12 cellular contexts compared by ENCODE assay signal in the genomic region with DNA sequence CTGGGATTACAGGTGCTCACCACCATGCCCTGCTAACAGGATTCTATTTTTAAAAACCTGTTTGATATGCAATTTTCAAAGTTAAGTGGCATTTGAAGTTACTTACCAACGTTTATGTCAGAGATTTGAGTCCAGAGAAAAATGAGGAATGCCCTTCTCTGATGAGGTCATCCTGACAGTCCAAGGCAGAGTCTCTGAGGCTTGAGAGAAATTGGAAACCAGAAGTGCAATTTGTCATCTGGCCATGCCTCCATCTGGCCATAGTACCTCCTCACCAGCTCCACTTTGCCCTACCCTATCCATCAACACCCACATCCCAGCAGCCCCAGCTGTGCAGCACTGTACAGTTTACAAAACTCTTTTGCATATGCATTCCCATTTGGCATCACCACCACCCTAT. TPM values are rescaled to one million over a fixed set of nuclear protein-coding genes. Genes with fewer than 3 reads are reported as not detected.
DNase-seq lines count a peak whose midpoint lies in the region; TF ChIP-seq lines count a peak whose summit lies in the region.
"Had no signal": no experiment of that assay in that cellular context is flagged by ENCODE, and none has a peak within 500 bp of the region (broad histone marks: within the 10 kb centered on the region; RNA-seq: fewer than 3 reads in every experiment).

No MANE protein-coding gene starts in this region.

- peaks cover 26% of the 10 kb centered on the region for H3K27me3 Mint-ChIP-seq in chondrocyte (ENCODE audit: low read depth)
- H3K27me3 Mint-ChIP-seq in HFFc6 (ENCODE audit: insufficient read depth) = peaks cover 25% of the 10 kb centered on the region

- H3K27ac Mint-ChIP-seq in chondrocyte (ENCODE audit: unreplicated experiment) (no peak overlapping the region), HFFc6 (no peak overlapping the region)

- H3K9me3 Mint-ChIP-seq in chondrocyte (ENCODE audit: low read depth) (no peaks in the 10 kb centered on the region), HFFc6 (no peaks in the 10 kb centered on the region)

- H3K4me1 Mint-ChIP-seq in chondrocyte (ENCODE audit: low read depth) (no peaks in the 10 kb centered on the region), HFFc6 (ENCODE audit: low read depth) (no peaks in the 10 kb centered on the region)

- TF ChIP-seq CTCF in chondrocyte (IDR thresholded peaks at IDR 0.05) = no peak
- no peak for TF ChIP-seq CTCF in HFFc6 (IDR thresholded peaks at IDR 0.05)

- H3K4me3 Mint-ChIP-seq in chondrocyte (ENCODE audit: unreplicated experiment) (no peak overlapping the region), HFFc6 (no peak overlapping the region)

- H3K36me3 Mint-ChIP-seq in chondrocyte (ENCODE audit: low read depth) = no peaks in the 10 kb centered on the region
- H3K36me3 Mint-ChIP-seq in HFFc6 (ENCODE audit: low read depth) = no peaks in the 10 kb centered on the region

- DNase-seq in AG08395 (ENCODE audit: low spot score) (peak; percentile 27), H4 (ENCODE audit: low spot score) (peak; percentile 10), NCI-H69 (lab: John Stamatoyannopoulos, UW) (peak; percentile 76), kidney tubule cell (ENCODE audit: low spot score) (peak; percentile 26), DMS153 (lab: John Stamatoyannopoulos, UW) (no peak), chondrocyte (ENCODE audit: low spot score) (no peak), NCI-H1092 (lab: John Stamatoyannopoulos, UW) (no peak), HFFc6 (no peak)
- DNase-seq: C1 segment of cervical spinal cord, NCI-H1092 treated with DMSO at 0.1 percent for 48 hours, NCI-H510A treated with DMSO at 0.1 percent for 48 hours, SHP77 treated with DMSO at 0.1 percent for 48 hours had no signal

RNA-seq across cellular contexts. Expression of a gene that starts 54.4 kb away (rescaled TPM):
- total RNA-seq in H4 (2014; rRNA removed; shearing (Covaris generic)) = 9.5 and 11.0 TPM in 2 replicates
- total RNA-seq in chondrocyte = 34.9 to 40.5 TPM (median 36.3 TPM) in 3 replicates
- total RNA-seq in HFFc6 (2021; fragmentation: NEBNext Ultra II Directional; extraction: Animal tissue kit (Norgen Biotek cat#: 25700)) = 10 to 100 TPM; 29.9 to 32.5 (median 31.5) TPM

Comparison
In these comparisons a context has a peak if more than half of its experiments do, and no peak if none do; other contexts are left out.
1. DNase-seq: peak in AG08395 (single experiment), H4 (single experiment), NCI-H69 (single experiment) and kidney tubule cell (single experiment); none in DMS153 (single experiment), chondrocyte (single experiment), NCI-H1092 (single experiment) and HFFc6 (single experiment).